Comparison of ENCODE assay signal across 8 cellular contexts in genomic region chr12:88052686-88053085, GRCh38. TPM values are rescaled to one million over a fixed set of nuclear protein-coding genes. Genes with fewer than 3 reads are reported as not detected.
A peak's percentile ranks its signal among the peaks of the same experiment; 100 is the strongest.
DNase-seq lines count a peak whose midpoint lies in the region; ATAC-seq and TF ChIP-seq lines count a peak whose summit lies in the region.

No MANE protein-coding gene starts in this region.

- H3K9me3 ChIP-seq in esophagus squamous epithelium (no peaks in the 10 kb centered on the region), psoas muscle (no peaks in the 10 kb centered on the region)

- TF ChIP-seq CTCF in RWPE1 (conservative IDR thresholded peaks at IDR 0.05; ENCODE audit: low read depth) (peak; percentile 47), esophagus squamous epithelium (IDR thresholded peaks at IDR 0.05) (peak in 4 of 6 experiments; percentile 17 to 53 (median 20)), psoas muscle (IDR thresholded peaks at IDR 0.05) (peak; percentile 26)

- no peaks in the 10 kb centered on the region for H3K4me1 ChIP-seq in esophagus squamous epithelium
- H3K4me1 ChIP-seq in psoas muscle = no peaks in the 10 kb centered on the region

- 88 to 93% methylated on average over 1 of the region's 1 CpG for WGBS in esophagus squamous epithelium, 2 donors
- 85 to 95% (median 95%) methylated on average over 1 of the region's 1 CpG for WGBS in psoas muscle, 3 donors

- no peak overlapping the region for H3K27ac ChIP-seq in RWPE1
- H3K27ac ChIP-seq in esophagus squamous epithelium = no peak overlapping the region
- no peak overlapping the region for H3K27ac ChIP-seq in psoas muscle

- intact Hi-C loops in esophagus squamous epithelium (cut with DNase I) (no loop called here), psoas muscle (cut with DNase I) (loop anchor here in 1 of 2 donors (1.0 kb wide), 1 partner anchor 15 kb away; no protein-coding TSS in a partner anchor)

- no peak for TF ChIP-seq POLR2A in esophagus squamous epithelium (IDR thresholded peaks at IDR 0.05)

- H3K27me3 ChIP-seq in esophagus squamous epithelium (no peaks in the 10 kb centered on the region), psoas muscle (ENCODE audit: insufficient read depth in 3 of 3, low read length in 2 of 3) (no peaks in the 10 kb centered on the region)

- H3K4me3 ChIP-seq in Jurkat, Clone E6-1 (ENCODE audit: low read length) = no peak overlapping the region
- H3K4me3 ChIP-seq in esophagus squamous epithelium (no peak overlapping the region), psoas muscle (no peak overlapping the region)

- H3K36me3 ChIP-seq in esophagus squamous epithelium = peaks cover 4 to 71% (median 10%) of the 10 kb centered on the region in 3 donors
- H3K36me3 ChIP-seq in psoas muscle (ENCODE audit: insufficient read depth in 1 of 2, low read depth in 1 of 2) = peaks cover 2 to 81% of the 10 kb centered on the region in 2 donors

- DNase-seq in COLO668 (lab: John Stamatoyannopoulos, UW; ENCODE audit: unreplicated experiment) (peak; percentile 66), RWPE1 (ENCODE audit: low spot score) (no peak), esophagus squamous epithelium (lab: John Stamatoyannopoulos, UW) (no peak), psoas muscle (no peak), DMS79 treated with DMSO at 0.1 percent for 48 hours (lab: John Stamatoyannopoulos, UW) (no peak)
- DNase-seq in Jurkat, Clone E6-1 (ENCODE audit: low read depth, low spot score) = peak; percentile 17

- CTCF ChIA-PET in RWPE1 (lab: Yijun Ruan, JAX) = interaction anchor here (0.6 kb wide), 3 partner anchors 31 to 1100 kb away, joined by 3 to 4 read pairs (median 4); no protein-coding TSS in a partner anchor

- POLR2A ChIA-PET in RWPE1 (lab: Yijun Ruan, JAX; ENCODE audit: low non-redundant PET) = no interaction called here

- peak; percentile 78 for ATAC-seq in GM18868 (IDR thresholded peaks at IDR 0.05; ENCODE audit: unreplicated experiment)
- ATAC-seq in psoas muscle = peak in 1 of 4 donors; percentile 40
- no peak for ATAC-seq in HG02623 (IDR thresholded peaks at IDR 0.05; ENCODE audit: unreplicated experiment)

RNA-seq across cellular contexts. Expression of gene C12orf50, which starts 23.5 kb away (rescaled TPM):
- not detected for polyA plus RNA-seq in Jurkat, Clone E6-1 (2012; ENCODE audit: insufficient read depth, insufficient read length)
- total RNA-seq in esophagus squamous epithelium (not detected), psoas muscle (under 1 TPM in 1 of 4 donors, not detected in 3; 0.20 TPM)
- polyA plus RNA-seq in psoas muscle = under 1 TPM in 2 of 3 donors, not detected in 1; 0.09 TPM

Comparison
In these comparisons a context has a peak if more than half of its experiments do, and no peak if none do; other contexts are left out.
1. DNase-seq: peak in COLO668 (single experiment) and Jurkat, Clone E6-1 (single experiment); none in RWPE1 (single experiment), esophagus squamous epithelium (single experiment), psoas muscle (0 of 2) and DMS79 treated with DMSO at 0.1 percent for 48 hours (single experiment).
2. Peak in every context shown above with its lines, with median percentiles within 50 percentile points of each other: CTCF ChIP-seq.